Comparison of ENCODE assay signal across 8 cellular contexts in the genomic region with DNA sequence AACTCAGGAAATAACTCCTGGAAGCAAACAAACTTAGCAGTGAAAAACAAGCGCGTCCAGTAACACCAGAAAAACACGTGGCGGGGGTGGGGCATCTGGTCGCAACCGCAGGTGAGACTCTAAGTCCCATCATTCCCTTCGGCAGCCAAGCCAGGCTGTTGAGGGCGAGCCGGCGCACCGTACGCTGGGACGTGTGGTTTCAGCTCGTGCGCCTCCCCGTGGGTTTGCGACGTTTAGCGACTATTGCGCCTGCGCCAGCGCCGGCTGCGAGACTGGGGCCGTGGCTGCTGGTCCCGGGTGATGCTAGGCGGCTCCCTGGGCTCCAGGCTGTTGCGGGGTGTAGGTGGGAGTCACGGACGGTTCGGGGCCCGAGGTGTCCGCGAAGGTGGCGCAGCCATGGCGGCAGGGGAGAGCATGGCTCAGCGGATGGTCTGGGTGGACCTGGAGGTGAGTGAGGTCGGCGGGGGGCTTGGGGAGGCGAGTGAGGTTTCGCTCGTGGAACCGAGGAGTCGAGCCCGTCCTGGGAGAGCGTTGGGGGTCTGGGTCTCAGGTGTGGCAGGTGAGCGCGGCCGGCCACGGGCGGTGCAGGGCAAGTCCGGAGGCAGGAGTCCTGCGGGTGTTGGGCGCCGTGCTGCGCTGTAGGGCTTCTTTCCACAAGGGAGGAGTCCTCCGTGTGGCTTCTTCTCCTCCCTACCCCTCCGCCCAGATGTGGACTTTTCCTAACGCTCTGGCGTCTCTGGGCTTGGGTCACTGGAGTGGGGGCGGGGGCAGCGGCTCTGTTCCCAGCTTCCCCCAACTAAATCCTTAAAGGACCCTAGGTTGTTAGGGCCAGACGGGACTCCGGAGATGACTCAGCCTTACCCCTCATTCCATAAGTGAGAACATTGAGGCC. TPM values are rescaled to one million over a fixed set of nuclear protein-coding genes. Genes with fewer than 3 reads are reported as not detected.
DNase-seq lines count a peak whose midpoint lies in the region; ATAC-seq and TF ChIP-seq lines count a peak whose summit lies in the region.

Gene REXO2 (plus strand): TSS at position 239 of the 892 bp plus-strand sequence. CDS start 62 bp downstream, at position 301.

- H3K9me2 ChIP-seq in PC-9 (ENCODE audit: insufficient read depth): no peaks in the 10 kb centered on the region

- peaks cover 52% of the 10 kb centered on the region for H3K79me2 ChIP-seq in PC-9 (ENCODE audit: low read depth)

- ATAC-seq in GM21619 (IDR thresholded peaks at IDR 0.05; ENCODE audit: unreplicated experiment): peak; percentile 98

- H3F3A ChIP-seq in PC-9 (ENCODE audit: insufficient read depth, low read depth): peaks cover 25% of the 10 kb centered on the region

- CTCF ChIA-PET in PC-9 (lab: Charles Lee): interaction anchor here (0.7 to 1.2 kb wide), 2 partner anchors 80 to 99 kb away, joined by 6 to 14 read pairs; no protein-coding TSS in a partner anchor

- intact Hi-C loops in PC-9 (cut with micrococcal nuclease; ENCODE audit: unreplicated experiment): loop anchor here (1.0 to 2.0 kb wide), 3 partner anchors 39 to 99 kb away; partner anchors contain the start of genes C11orf71 and RBM7

- peak within 1 kb of the TSS; percentile 95 for H3K4me3 ChIP-seq in Jurkat, Clone E6-1 (ENCODE audit: low read length)
- H3K4me3 ChIP-seq in PC-9 (peak within 1 kb of the TSS; percentile 80), epithelial cell of proximal tubule (ENCODE audit: low read depth, low read length) (peak within 1 kb of the TSS; percentile 97), mucosa of rectum (ENCODE audit: low read length in 2 of 2) (peak within 1 kb of the TSS; percentile 91)

- DNase-seq in DMS53 treated with DMSO at 0.1 percent for 48 hours (lab: John Stamatoyannopoulos, UW; ENCODE audit: unreplicated experiment) (peak; percentile 92), PC-9 (peak; percentile 92 to 97), epithelial cell of proximal tubule (ENCODE audit: low read depth) (peak; percentile 63)
- DNase-seq in Jurkat, Clone E6-1 (ENCODE audit: low read depth, low spot score): peak; percentile 93
- DNase-seq in activated T-cell treated with anti-CD3 and anti-CD28 coated beads, Interleukin-2, amount 50 U/mL, for 1 hour: peak; percentile 93
- peak; percentile 95 for DNase-seq in stimulated activated CD8-positive, alpha-beta memory T cell treated with anti-CD3 and anti-CD28 coated beads, Interleukin-4, amount 100 ng/mL, for 48 hours

- peak; percentile 48; the same call in 1 of the 2 replicates for TF ChIP-seq CTCF in PC-9 (conservative IDR thresholded peaks at IDR 0.05)
- TF ChIP-seq CTCF in epithelial cell of proximal tubule (conservative IDR thresholded peaks at IDR 0.05; ENCODE audit: low read depth, low read length): peak; percentile 37

- H3K9me3 ChIP-seq in PC-9 (ENCODE audit: insufficient read depth, low read depth) (no peaks in the 10 kb centered on the region), mucosa of rectum (ENCODE audit: control insufficient read depth in 2 of 2, low read length in 2 of 2) (no peaks in the 10 kb centered on the region)

- POLR2A ChIA-PET in PC-9 (lab: Charles Lee; ENCODE audit: unreplicated experiment): interaction anchor here (0.5 to 1.3 kb wide), 3 partner anchors 23 to 563 kb away, joined by 4 to 8 read pairs (median 8); no protein-coding TSS in a partner anchor

- H4K20me1 ChIP-seq in PC-9 (ENCODE audit: insufficient read depth): peaks cover 42% of the 10 kb centered on the region

- H3K4me1 ChIP-seq in PC-9 (replicated peaks; ENCODE audit: insufficient read depth) (peaks cover 33% of the 10 kb centered on the region), mucosa of rectum (ENCODE audit: control insufficient read depth in 2 of 2, insufficient read depth in 2 of 2, low read length in 2 of 2) (peaks cover 6 to 10% of the 10 kb centered on the region in 2 donors)

- H3K27me3 ChIP-seq in PC-9 (ENCODE audit: insufficient read depth, low read depth) (no peaks in the 10 kb centered on the region), mucosa of rectum (ENCODE audit: control insufficient read depth in 2 of 2, insufficient read depth in 2 of 2, low read length in 2 of 2) (no peaks in the 10 kb centered on the region)

- H3K27ac ChIP-seq in PC-9 (peak within 1 kb of the TSS; percentile 83), mucosa of rectum (ENCODE audit: low read depth in 2 of 2, low read length in 2 of 2) (peak within 1 kb of the TSS; percentile 79 to 80)

- H3K36me3 ChIP-seq in PC-9 (ENCODE audit: low read depth): peaks cover 24% of the 10 kb centered on the region
- H3K36me3 ChIP-seq in mucosa of rectum (ENCODE audit: control insufficient read depth in 2 of 2, insufficient read depth in 2 of 2, low read length in 2 of 2): peaks cover 4 to 5% of the 10 kb centered on the region in 2 donors

- no TSS peak for BruUV-seq in PC-9 (replicated peaks; lab: Mats Ljungman, UMichigan)

- H2AFZ ChIP-seq in PC-9: peak within 1 kb of the TSS; percentile 92

- peak within 1 kb of the TSS; percentile 93 for H3K4me2 ChIP-seq in PC-9

- peak within 1 kb of the TSS; percentile 80 to 83 for H3K9ac ChIP-seq in mucosa of rectum (ENCODE audit: low read depth in 1 of 2, low read length in 2 of 2)

RNA-seq across cellular contexts. Expression of gene REXO2, which starts in this region (rescaled TPM):
- 126 TPM for polyA plus RNA-seq in Jurkat, Clone E6-1 (2012; ENCODE audit: insufficient read depth, insufficient read length)
- 117 and 145 TPM in 2 replicates for total RNA-seq in PC-9 (2021)
- 197 and 206 TPM in 2 replicates for total RNA-seq in epithelial cell of proximal tubule

Comparison
In these comparisons a context has a peak if more than half of its experiments do, and no peak if none do; other contexts are left out.
1. Peak in every context shown above with its lines: DNase-seq, ATAC-seq, H3K4me3 ChIP-seq and H3K27ac ChIP-seq.